ENCODE assay signal across 21 cellular contexts in the genomic region with DNA sequence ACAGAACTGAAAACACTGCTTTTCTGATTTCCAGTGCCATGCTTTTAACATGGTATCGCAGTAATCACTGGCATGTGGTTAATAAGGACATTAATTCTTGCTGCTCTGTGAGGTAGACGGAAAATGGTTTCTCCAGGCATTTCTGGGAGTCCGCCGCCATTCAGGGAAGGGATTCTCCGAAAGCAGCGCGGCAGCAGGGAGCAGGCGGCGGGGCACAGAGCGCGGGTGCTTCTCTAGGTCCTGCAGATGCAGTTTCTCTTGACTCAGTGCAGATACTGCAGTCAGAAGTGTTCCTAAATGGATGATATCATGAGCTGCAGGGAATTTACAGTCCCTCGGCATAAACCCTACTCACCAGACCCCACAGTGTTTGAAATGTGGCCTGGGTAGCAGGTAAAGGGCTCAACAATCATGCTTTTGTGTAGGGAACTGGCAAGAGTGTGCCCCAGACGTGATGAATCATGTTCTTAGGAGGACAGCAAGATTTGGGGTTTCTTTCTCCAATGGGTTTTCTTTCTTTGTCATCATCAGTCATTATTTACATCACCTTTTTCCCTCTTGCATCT.
"Had no signal": no experiment of that assay in that cellular context is flagged by ENCODE, and none has a peak within 500 bp of the region (broad histone marks: within the 10 kb centered on the region; RNA-seq: fewer than 3 reads in every experiment).

No MANE protein-coding gene starts in this region.

- H3K9me3 ChIP-seq: esophagus muscularis mucosa, gastrocnemius medialis, heart right ventricle, left lung, lower lobe of right lung, ovary, prostate gland, sigmoid colon, stomach, thoracic aorta, transverse colon had no signal

- H3K27ac Mint-ChIP-seq: dendritic cell treated with granulocyte-macrophage colony-stimulating factor and Interleukin-4, amounts not matched to agents 40 ng/mL and 50 ng/mL, for 4 days; effector memory CD8-positive, alpha-beta T cell had no signal

- H3K4me3 ChIP-seq: esophagus muscularis mucosa, gastrocnemius medialis, heart right ventricle, left lung, lower lobe of right lung, ovary, prostate gland, sigmoid colon, skin epidermis, stomach, thoracic aorta, transverse colon had no signal

- H3K27ac ChIP-seq: epithelial cell of prostate, esophagus muscularis mucosa, lower lobe of right lung, ovary, prostate gland, sigmoid colon, stomach, thoracic aorta, transverse colon had no signal

- H3K4me1 Mint-ChIP-seq: naive B cell had no signal

- DNase-seq: effector memory CD8-positive, alpha-beta T cell; gastrocnemius medialis; left lung; lower lobe of right lung; mesendoderm; naive B cell; nucleus accumbens; ovary; sigmoid colon; stimulated activated naive CD4-positive, alpha-beta T cell; stomach; substantia nigra; transverse colon had no signal

- H3K27me3 Mint-ChIP-seq: dendritic cell treated with granulocyte-macrophage colony-stimulating factor and Interleukin-4, amounts not matched to agents 40 ng/mL and 50 ng/mL, for 4 days had no signal

- H3K27me3 ChIP-seq: gastrocnemius medialis, left lung, ovary, sigmoid colon, stomach, transverse colon had no signal

- H3K4me3 Mint-ChIP-seq: dendritic cell treated with granulocyte-macrophage colony-stimulating factor and Interleukin-4, amounts not matched to agents 40 ng/mL and 50 ng/mL, for 4 days; effector memory CD8-positive, alpha-beta T cell; nephron had no signal

- H3K36me3 ChIP-seq: esophagus muscularis mucosa, gastrocnemius medialis, heart right ventricle, left lung, lower lobe of right lung, ovary, prostate gland, sigmoid colon, stomach, thoracic aorta, transverse colon had no signal

- H3K9me3 Mint-ChIP-seq: dendritic cell treated with granulocyte-macrophage colony-stimulating factor and Interleukin-4, amounts not matched to agents 40 ng/mL and 50 ng/mL, for 4 days; nephron had no signal

- H3K36me3 Mint-ChIP-seq: naive B cell had no signal

- H3K4me1 ChIP-seq: gastrocnemius medialis, left lung, lower lobe of right lung, prostate gland, sigmoid colon, stomach, transverse colon had no signal
